ENCODE assay signal across 28 cellular contexts in genomic region chr5:114062940-114063867, GRCh38.
DNase-seq lines count a peak whose midpoint lies in the region; ATAC-seq, FAIRE-seq and TF ChIP-seq lines count a peak whose summit lies in the region.
"Had no signal": no experiment of that assay in that cellular context is flagged by ENCODE, and none has a peak within 500 bp of the region (broad histone marks: within the 10 kb centered on the region; RNA-seq: fewer than 3 reads in every experiment).

No MANE protein-coding gene starts in this region.

- H3K18ac ChIP-seq in H1 (ENCODE audit: extremely low read depth, low read length): no peak overlapping the region

- no peak overlapping the region for H2AK5ac ChIP-seq in H1 (ENCODE audit: low read depth, low read length)

- FAIRE-seq in H1 (lab: Jason Lieb, UNC) (no peak), GM19239 (lab: Jason Lieb, UNC) (no peak)
- FAIRE-seq: islet of Langerhans had no signal

- 0 out of 2 replicates have a peak overlapping the region, but pooled peaks have one; percentile 23 for H2AFZ ChIP-seq in GM23338
- no peak overlapping the region for H2AFZ ChIP-seq in H1 (ENCODE audit: low read length)

- H4K8ac ChIP-seq in H1 (ENCODE audit: extremely low read depth, insufficient read depth, low read length): no peak overlapping the region

- H3K4me1 Mint-ChIP-seq in GM23338 (peaks cover 14% of the 10 kb centered on the region), osteocyte (ENCODE audit: unreplicated experiment) (no peaks in the 10 kb centered on the region)
- H3K4me1 Mint-ChIP-seq: CD4-positive, alpha-beta memory T cell; T-cell had no signal

- no peak overlapping the region for H2BK12ac ChIP-seq in H1 (ENCODE audit: low read depth, low read length)

- H4K91ac ChIP-seq in H1 (replicated peaks; ENCODE audit: insufficient read length, low read length): no peak overlapping the region

- H3K23me2 ChIP-seq in H1 (ENCODE audit: low read depth, low read length): no peaks in the 10 kb centered on the region; the same call in 1 of the 2 replicates

- CTCF ChIA-PET in H1 (lab: Charles Lee; ENCODE audit: partially characterized antibody): interaction anchor here (0.5 to 2.9 kb wide), 21 partner anchors 9 to 1113 kb away, joined by 3 to 20 read pairs (median 4); no protein-coding TSS in a partner anchor

- H3K36me3 Mint-ChIP-seq in GM23338 (ENCODE audit: low read depth) (no peaks in the 10 kb centered on the region), osteocyte (ENCODE audit: unreplicated experiment) (no peaks in the 10 kb centered on the region)
- H3K36me3 Mint-ChIP-seq: activated naive CD8-positive, alpha-beta T cell; CD4-positive, alpha-beta memory T cell; T-cell had no signal

- H3K14ac ChIP-seq in H1 (ENCODE audit: insufficient read length): no peak overlapping the region

- no peak overlapping the region for H3K27ac Mint-ChIP-seq in GM23338
- H3K27ac Mint-ChIP-seq in osteocyte (ENCODE audit: unreplicated experiment): no peak overlapping the region
- H3K27ac Mint-ChIP-seq: activated CD8-positive, alpha-beta T cell treated with anti-CD3 and anti-CD28 coated beads, Interleukin-2, amount 10 ng/mL, durations not matched to agents 7 days and 5 days; activated naive CD8-positive, alpha-beta T cell; activated T-helper 2 cell treated with anti-CD3 and anti-CD28 coated beads, Interferon-gamma antibody, Interleukin-2, Interleukin-4, amounts not matched to agents 10 μg/mL and 5 μg/mL and 100 μg/mL, durations not matched to agents 14 hours and 24 hours and 36 hours; CD4-positive, alpha-beta memory T cell; dendritic cell treated with granulocyte-macrophage colony-stimulating factor and Interleukin-4, amounts not matched to agents 40 ng/mL and 50 ng/mL, for 4 days; stimulated activated naive CD8-positive, alpha-beta T cell treated with anti-CD3 and anti-CD28 coated beads, Interleukin-15, Interleukin-2, amounts not matched to agents 100 ng/mL and 50 ng/mL, for 24 hours; T-cell had no signal

- no peak overlapping the region for H3K27ac ChIP-seq in GM23338 (ENCODE audit: low read depth)
- no peak overlapping the region for H3K27ac ChIP-seq in H1 (ENCODE audit: low read depth, low read length)
- H3K27ac ChIP-seq: ascending aorta, psoas muscle, thoracic aorta, uterus had no signal

- H3K4me3 Mint-ChIP-seq in GM23338 (no peak overlapping the region), osteocyte (ENCODE audit: unreplicated experiment) (no peak overlapping the region)
- H3K4me3 Mint-ChIP-seq: activated CD8-positive, alpha-beta T cell treated with anti-CD3 and anti-CD28 coated beads, Interleukin-2, amount 10 ng/mL, durations not matched to agents 7 days and 5 days; activated naive CD8-positive, alpha-beta T cell; CD4-positive, alpha-beta memory T cell; dendritic cell treated with granulocyte-macrophage colony-stimulating factor and Interleukin-4, amounts not matched to agents 40 ng/mL and 50 ng/mL, for 4 days; stimulated activated naive CD8-positive, alpha-beta T cell treated with anti-CD3 and anti-CD28 coated beads, Interleukin-15, Interleukin-2, amounts not matched to agents 100 ng/mL and 50 ng/mL, for 24 hours; T-cell had no signal

- H3K36me3 ChIP-seq in GM23338 (ENCODE audit: insufficient read depth): no peaks in the 10 kb centered on the region
- H3K36me3 ChIP-seq in H1 (ENCODE audit: control insufficient read depth in 2 of 4, insufficient read depth in 4 of 4, low read length in 3 of 4): no peaks in the 10 kb centered on the region
- H3K36me3 ChIP-seq: ascending aorta, HAP-1, thoracic aorta, uterus had no signal

- H3K4me3 ChIP-seq in GM23338: no peak overlapping the region
- H3K4me3 ChIP-seq in LNCaP clone FGC (ENCODE audit: low read depth, low read length): no peak overlapping the region
- H3K4me3 ChIP-seq in H1 (ENCODE audit: extremely low read depth in 1 of 4, insufficient read depth in 2 of 4, low read depth in 3 of 4, low read length in 4 of 4): no peak overlapping the region
- H3K4me3 ChIP-seq: ascending aorta, HAP-1, psoas muscle, thoracic aorta, uterus had no signal

- no peaks in the 10 kb centered on the region for H3F3A ChIP-seq in GM23338 (replicated peaks; ENCODE audit: low read depth)

- DNase-seq in GM23338 (ENCODE audit: low spot score): no peak
- no peak for DNase-seq in LNCaP clone FGC (ENCODE audit: low read depth)
- DNase-seq in H1 (ENCODE audit: low read depth in 1 of 2, low spot score in 2 of 2): no peak
- no peak for DNase-seq in osteocyte (ENCODE audit: extremely low spot score, unreplicated experiment)
- no peak for DNase-seq in inferior parietal cortex (ENCODE audit: extremely low spot score)
- no peak for DNase-seq in activated naive CD4-positive, alpha-beta T cell treated with Interleukin-2 at 50 U/mL for 16 hours
- no peak for DNase-seq in GM19239 (ENCODE audit: insufficient read length, low spot score)
- DNase-seq: activated CD4-positive, alpha-beta T cell treated with anti-CD3 and anti-CD28 coated beads for 1 hour; activated CD8-positive, alpha-beta T cell treated with anti-CD3 and anti-CD28 coated beads, Interleukin-2, amount 10 ng/mL, durations not matched to agents 7 days and 5 days; caudate nucleus; CD4-positive, alpha-beta memory T cell; Karpas-422; left ventricle myocardium superior; NCI-H187; NCI-H524; NK-92 treated with Interleukin-12 subunit alpha and Interleukin-12 subunit beta, amount 100 ng/mL, for 24 hours; nucleus accumbens; psoas muscle; T-cell; uterus had no signal

- TF ChIP-seq RAD21 in H1 (IDR thresholded peaks at IDR 0.05 in 1 of 2, conservative IDR thresholded peaks at IDR 0.05 in 1 of 2; ENCODE audit: low read depth in 2 of 2, low read length in 2 of 2): peak; percentile 26 to 48; a peak in 3 of 4 replicates

- no peak overlapping the region for H2BK20ac ChIP-seq in H1 (ENCODE audit: low read length)

- POLR2A ChIA-PET in H1 (lab: Charles Lee; ENCODE audit: partially characterized antibody): interaction anchor here (1.0 kb wide), 1 partner anchor 297 kb away, joined by 4 read pairs; no protein-coding TSS in a partner anchor

- H3K4ac ChIP-seq in H1 (replicated peaks; ENCODE audit: insufficient read length, low read depth, low read length): no peak overlapping the region

- H4K20me1 ChIP-seq in GM23338 (replicated peaks; ENCODE audit: insufficient read depth) (no peaks in the 10 kb centered on the region), H1 (replicated peaks in 1 of 2; ENCODE audit: control insufficient read depth in 1 of 2, insufficient read depth in 2 of 2, low read length in 2 of 2) (no peaks in the 10 kb centered on the region)

- H3K9ac ChIP-seq in H1 (replicated peaks in 1 of 4; ENCODE audit: extremely low read depth in 1 of 4, low read depth in 3 of 4, low read length in 3 of 4): no peak overlapping the region

- H3K79me1 ChIP-seq in H1 (ENCODE audit: low read depth, low read length): no peaks in the 10 kb centered on the region

- TF ChIP-seq CTCF in GM23338 (conservative IDR thresholded peaks at IDR 0.05; ENCODE audit: low read depth in 2 of 2) (peak; percentile 34 to 41; a peak in 3 of 4 replicates), LNCaP clone FGC (IDR thresholded peaks at IDR 0.05; ENCODE audit: control insufficient read depth, extremely low read depth, insufficient read depth) (peak; percentile 56), H1 (IDR thresholded peaks at IDR 0.05; ENCODE audit: control extremely low read depth in 1 of 3, insufficient read depth in 1 of 3, low read depth in 1 of 3, low read length in 3 of 3) (peak in 2 of 3 experiments; percentile 7 to 15; a peak in 2 of 4 replicates), osteocyte (IDR thresholded peaks at IDR 0.05) (peak; percentile 26)

- no peak overlapping the region for H2BK5ac ChIP-seq in H1 (ENCODE audit: low read depth, low read length)

- no peak overlapping the region for H2BK120ac ChIP-seq in H1 (replicated peaks; ENCODE audit: low read depth, low read length)

- H4K5ac ChIP-seq in H1 (ENCODE audit: insufficient read length, low read depth, low read length): no peak overlapping the region

- no peaks in the 10 kb centered on the region for H3K9me3 ChIP-seq in H1 (ENCODE audit: insufficient read depth in 2 of 2, low read depth in 1 of 2, low read length in 1 of 2)
- H3K9me3 ChIP-seq: ascending aorta, HAP-1, psoas muscle, thoracic aorta, uterus had no signal

- H3K56ac ChIP-seq in H1 (replicated peaks; ENCODE audit: insufficient read length, low read depth, low read length): no peak overlapping the region

- no peak for TF ChIP-seq EP300 in H1 (IDR thresholded peaks at IDR 0.05; ENCODE audit: borderline replicate concordance in 1 of 2, low read depth in 2 of 2, low read length in 2 of 2)

- no peaks in the 10 kb centered on the region for H3K27me3 ChIP-seq in GM23338 (ENCODE audit: insufficient read depth)
- 0 out of 7 replicates have a peak, but pooled peaks cover 0 to 2% (median 0%) of the 10 kb centered on the region in 4 experiments for H3K27me3 ChIP-seq in H1 (replicated peaks in 1 of 4; ENCODE audit: control insufficient read depth in 3 of 4, extremely low read depth in 1 of 4, insufficient read depth in 3 of 4, low read length in 3 of 4)
- H3K27me3 ChIP-seq: ascending aorta, uterus had no signal

- peak; percentile 75 for ATAC-seq in GM23338
- ATAC-seq: activated CD8-positive, alpha-beta T cell treated with anti-CD3 and anti-CD28 coated beads, Interleukin-2, amount 10 ng/mL, durations not matched to agents 7 days and 5 days; left ventricle myocardium superior; T-cell had no signal

- H3K4me2 ChIP-seq in GM23338 (no peak overlapping the region), H1 (ENCODE audit: insufficient read depth in 1 of 2, low read depth in 2 of 2, low read length in 2 of 2) (no peak overlapping the region)

- peaks cover 4% of the 10 kb centered on the region for H3K27me3 Mint-ChIP-seq in GM23338 (ENCODE audit: insufficient read depth, low read depth, poor library complexity)
- H3K27me3 Mint-ChIP-seq in osteocyte (ENCODE audit: unreplicated experiment): peaks cover 25% of the 10 kb centered on the region

- no peak overlapping the region for H2BK15ac ChIP-seq in H1 (ENCODE audit: low read length)

- H3K9me2 ChIP-seq in GM23338 (ENCODE audit: insufficient read depth): no peaks in the 10 kb centered on the region; the same call in 1 of the 2 replicates

- H3K9me3 Mint-ChIP-seq in GM23338: no peaks in the 10 kb centered on the region
- H3K9me3 Mint-ChIP-seq in osteocyte (ENCODE audit: unreplicated experiment): no peaks in the 10 kb centered on the region
- H3K9me3 Mint-ChIP-seq: activated T-helper 2 cell treated with anti-CD3 and anti-CD28 coated beads, Interferon-gamma antibody, Interleukin-2, Interleukin-4, amounts not matched to agents 10 μg/mL and 5 μg/mL and 100 μg/mL, durations not matched to agents 14 hours and 24 hours and 36 hours; dendritic cell treated with granulocyte-macrophage colony-stimulating factor and Interleukin-4, amounts not matched to agents 40 ng/mL and 50 ng/mL, for 4 days; stimulated activated naive CD8-positive, alpha-beta T cell treated with anti-CD3 and anti-CD28 coated beads, Interleukin-15, Interleukin-2, amounts not matched to agents 100 ng/mL and 50 ng/mL, for 24 hours had no signal

- H3K79me2 ChIP-seq in GM23338 (replicated peaks; ENCODE audit: insufficient read depth) (no peaks in the 10 kb centered on the region), H1 (ENCODE audit: control insufficient read depth in 1 of 2, insufficient read depth in 2 of 2, low read length in 2 of 2) (no peaks in the 10 kb centered on the region)

- TF ChIP-seq POLR2A in H1 (IDR thresholded peaks at IDR 0.05; ENCODE audit: control extremely low read depth in 1 of 2, low read depth in 2 of 2, low read length in 2 of 2): no peak

- no peak overlapping the region for H3K23ac ChIP-seq in H1 (ENCODE audit: insufficient read length)

- H3K4me1 ChIP-seq in GM23338 (ENCODE audit: insufficient read depth): peaks cover 14% of the 10 kb centered on the region
- peaks cover 0 to 7% (median 5%) of the 10 kb centered on the region in 4 experiments; a peak in 4 of 7 replicates for H3K4me1 ChIP-seq in H1 (replicated peaks in 1 of 4; ENCODE audit: control insufficient read depth in 3 of 4, insufficient read depth in 4 of 4, low read length in 3 of 4)
- H3K4me1 ChIP-seq: ascending aorta, HAP-1, psoas muscle, uterus had no signal
